In the genomic region with DNA sequence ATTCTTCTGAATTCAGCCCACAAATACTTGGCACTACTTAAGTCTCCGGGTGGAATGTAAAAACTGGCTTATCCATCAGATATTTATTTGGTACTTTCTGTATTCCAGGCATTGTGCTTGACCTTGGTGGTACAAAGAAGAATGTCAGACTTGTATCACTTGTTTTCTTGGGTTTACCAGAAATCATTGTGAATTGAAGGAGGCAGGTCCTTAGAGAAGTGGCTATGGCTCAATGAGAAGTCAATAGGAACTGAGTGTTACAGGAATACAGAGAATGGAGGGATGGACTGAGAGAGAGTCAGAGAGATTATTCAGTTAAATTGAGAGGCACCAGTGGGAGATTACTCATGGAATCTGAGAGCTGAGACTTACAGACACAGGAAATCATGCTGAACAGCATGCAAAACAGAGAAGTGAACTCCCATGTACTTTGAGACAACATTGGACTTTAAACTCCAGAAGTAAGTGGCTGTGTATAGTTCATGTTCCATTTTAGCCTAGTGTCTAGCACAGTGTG, we compare ENCODE assay signal across 1 cellular context.
TF ChIP-seq lines count a peak whose summit lies in the region.

No MANE protein-coding gene starts in this region.

TF ChIP-seq in IMR-90, 13 proteins besides CTCF, POLR2A, EP300 and RAD21 (continued from another document):
- TF ChIP-seq FOS (IDR thresholded peaks at IDR 0.05; ENCODE audit: low read depth, low read length) (no peak), RFX5 (IDR thresholded peaks at IDR 0.05; ENCODE audit: low read depth, low read length) (no peak)
- TF ChIP-seq, protein P1, sequence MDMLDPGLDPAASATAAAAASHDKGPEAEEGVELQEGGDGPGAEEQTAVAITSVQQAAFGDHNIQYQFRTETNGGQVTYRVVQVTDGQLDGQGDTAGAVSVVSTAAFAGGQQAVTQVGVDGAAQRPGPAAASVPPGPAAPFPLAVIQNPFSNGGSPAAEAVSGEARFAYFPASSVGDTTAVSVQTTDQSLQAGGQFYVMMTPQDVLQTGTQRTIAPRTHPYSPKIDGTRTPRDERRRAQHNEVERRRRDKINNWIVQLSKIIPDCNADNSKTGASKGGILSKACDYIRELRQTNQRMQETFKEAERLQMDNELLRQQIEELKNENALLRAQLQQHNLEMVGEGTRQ (IDR thresholded peaks at IDR 0.05; ENCODE audit: low read depth, low read length) = no peak
- TF ChIP-seq, protein P2, sequence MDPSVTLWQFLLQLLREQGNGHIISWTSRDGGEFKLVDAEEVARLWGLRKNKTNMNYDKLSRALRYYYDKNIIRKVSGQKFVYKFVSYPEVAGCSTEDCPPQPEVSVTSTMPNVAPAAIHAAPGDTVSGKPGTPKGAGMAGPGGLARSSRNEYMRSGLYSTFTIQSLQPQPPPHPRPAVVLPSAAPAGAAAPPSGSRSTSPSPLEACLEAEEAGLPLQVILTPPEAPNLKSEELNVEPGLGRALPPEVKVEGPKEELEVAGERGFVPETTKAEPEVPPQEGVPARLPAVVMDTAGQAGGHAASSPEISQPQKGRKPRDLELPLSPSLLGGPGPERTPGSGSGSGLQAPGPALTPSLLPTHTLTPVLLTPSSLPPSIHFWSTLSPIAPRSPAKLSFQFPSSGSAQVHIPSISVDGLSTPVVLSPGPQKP (IDR thresholded peaks at IDR 0.05; ENCODE audit: borderline replicate concordance, low read depth, low read length) = no peak
TF ChIP-seq in IMR-90: peak in this region for 0.
